1 cellular context compared by ENCODE assay signal in genomic region chr16:30997000-30997886, GRCh38.
A peak's percentile ranks its signal among the peaks of the same experiment; 100 is the strongest.
TF ChIP-seq lines count a peak whose summit lies in the region.

No MANE protein-coding gene starts in this region.

TF ChIP-seq in K562, 482 proteins besides CTCF, POLR2A, EP300 and RAD21 (continued from another document and continues in another):
- no peak for TF ChIP-seq ELK1 (CRISPR knock-in tag; IDR thresholded peaks at IDR 0.05)
- TF ChIP-seq CCNT2 (IDR thresholded peaks at IDR 0.05; ENCODE audit: borderline replicate concordance, extremely low read depth, insufficient read length, low read depth, low read length): no peak
- TF ChIP-seq SAP30 (IDR thresholded peaks at IDR 0.05; ENCODE audit: borderline replicate concordance, insufficient read depth, low read depth, low read length, poor library complexity, severe bottlenecking): no peak
- no peak for TF ChIP-seq NR2C2 (CRISPR knock-in tag; IDR thresholded peaks at IDR 0.05)
- TF ChIP-seq NR2C2 (tag; IDR thresholded peaks at IDR 0.05): no peak
- peak; percentile 67 for TF ChIP-seq KDM5B (IDR thresholded peaks at IDR 0.05; ENCODE audit: insufficient replicate concordance, low read depth, low read length)
- TF ChIP-seq CXXC5 (CRISPR knock-in tag; IDR thresholded peaks at IDR 0.05): peak; percentile 22; the same call in 1 of the 2 replicates
- TF ChIP-seq, protein P1, sequence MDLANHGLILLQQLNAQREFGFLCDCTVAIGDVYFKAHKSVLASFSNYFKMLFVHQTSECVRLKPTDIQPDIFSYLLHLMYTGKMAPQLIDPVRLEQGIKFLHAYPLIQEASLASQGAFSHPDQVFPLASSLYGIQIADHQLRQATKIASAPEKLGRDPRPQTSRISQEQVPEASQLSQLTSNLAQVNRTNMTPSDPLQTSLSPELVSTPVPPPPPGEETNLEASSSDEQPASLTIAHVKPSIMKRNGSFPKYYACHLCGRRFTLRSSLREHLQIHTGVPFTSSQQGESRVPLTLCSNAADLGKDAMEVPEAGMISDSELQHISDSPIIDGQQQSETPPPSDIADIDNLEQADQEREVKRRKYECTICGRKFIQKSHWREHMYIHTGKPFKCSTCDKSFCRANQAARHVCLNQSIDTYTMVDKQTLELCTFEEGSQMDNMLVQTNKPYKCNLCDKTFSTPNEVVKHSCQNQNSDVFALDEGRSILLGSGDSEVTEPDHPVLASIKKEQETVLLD (IDR thresholded peaks at IDR 0.05): peak; percentile 57; the same call in 1 of the 2 replicates
- TF ChIP-seq CREBBP (IDR thresholded peaks at IDR 0.05; ENCODE audit: low read depth, low read length): no peak
- TF ChIP-seq CTBP1 (IDR thresholded peaks at IDR 0.05; ENCODE audit: borderline replicate concordance): peak; percentile 18; the same call in 1 of the 2 replicates
- TF ChIP-seq EP400 (IDR thresholded peaks at IDR 0.05): peak; percentile 76
- no peak for TF ChIP-seq MCM2 (IDR thresholded peaks at IDR 0.05; ENCODE audit: low read depth)
- peak in 1 of 2 experiments; percentile 54; a peak in 2 of 4 replicates for TF ChIP-seq HDAC1 (IDR thresholded peaks at IDR 0.05)
- peak; percentile 34; the same call in 1 of the 2 replicates for TF ChIP-seq MTA1 (IDR thresholded peaks at IDR 0.05; ENCODE audit: borderline replicate concordance)
- TF ChIP-seq FIP1L1 (IDR thresholded peaks at IDR 0.05; ENCODE audit: low read depth, low read length, poor library complexity, severe bottlenecking): no peak
- TF ChIP-seq VEZF1 (CRISPR knock-in tag; IDR thresholded peaks at IDR 0.05): peak; percentile 73
- TF ChIP-seq NBN (IDR thresholded peaks at IDR 0.05; ENCODE audit: low read depth): peak; percentile 40; the same call in 1 of the 2 replicates
- TF ChIP-seq THRB (CRISPR knock-in tag; conservative IDR thresholded peaks at IDR 0.05): 0 out of 2 replicates have a peak, but pooled peaks have one; percentile 34
- peak; percentile 54; the same call in 1 of the 2 replicates for TF ChIP-seq ARID1B (IDR thresholded peaks at IDR 0.05)
- TF ChIP-seq THAP12 (CRISPR knock-in tag; IDR thresholded peaks at IDR 0.05): 0 out of 2 replicates have a peak, but pooled peaks have one; percentile 60
- TF ChIP-seq ETV1 (tag; conservative IDR thresholded peaks at IDR 0.05; ENCODE audit: low read depth): peak; percentile 77
- peak; percentile 91 for TF ChIP-seq ZNF740 (CRISPR knock-in tag; IDR thresholded peaks at IDR 0.05)
- peak in 1 of 2 experiments; percentile 70; a peak in 1 of 4 replicates for TF ChIP-seq ZNF740 (tag; IDR thresholded peaks at IDR 0.05)
- TF ChIP-seq PHF20 (IDR thresholded peaks at IDR 0.05; ENCODE audit: partially characterized antibody): peak; percentile 81
- TF ChIP-seq PRPF4 (IDR thresholded peaks at IDR 0.05; ENCODE audit: insufficient read depth, low read depth, low read length, poor library complexity, severe bottlenecking): no peak
- TF ChIP-seq LEF1 (IDR thresholded peaks at IDR 0.05): peak; percentile 22; the same call in 1 of the 2 replicates
- TF ChIP-seq SMAD1 (IDR thresholded peaks at IDR 0.05; ENCODE audit: low read depth, low read length, partially characterized antibody): peak; percentile 67
- TF ChIP-seq KDM4B (IDR thresholded peaks at IDR 0.05; ENCODE audit: borderline replicate concordance in 2 of 2, low read depth in 1 of 2): 0 out of 4 replicates have a peak, but pooled peaks of 1 of the 2 experiments have one; percentile 36
- TF ChIP-seq, protein P2, sequence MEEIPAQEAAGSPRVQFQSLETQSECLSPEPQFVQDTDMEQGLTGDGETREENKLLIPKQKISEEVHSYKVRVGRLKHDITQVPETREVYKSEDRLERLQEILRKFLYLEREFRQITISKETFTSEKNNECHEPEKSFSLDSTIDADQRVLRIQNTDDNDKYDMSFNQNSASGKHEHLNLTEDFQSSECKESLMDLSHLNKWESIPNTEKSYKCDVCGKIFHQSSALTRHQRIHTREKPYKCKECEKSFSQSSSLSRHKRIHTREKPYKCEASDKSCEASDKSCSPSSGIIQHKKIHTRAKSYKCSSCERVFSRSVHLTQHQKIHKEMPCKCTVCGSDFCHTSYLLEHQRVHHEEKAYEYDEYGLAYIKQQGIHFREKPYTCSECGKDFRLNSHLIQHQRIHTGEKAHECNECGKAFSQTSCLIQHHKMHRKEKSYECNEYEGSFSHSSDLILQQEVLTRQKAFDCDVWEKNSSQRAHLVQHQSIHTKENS (CRISPR knock-in tag; IDR thresholded peaks at IDR 0.05): no peak
- TF ChIP-seq, protein P3, sequence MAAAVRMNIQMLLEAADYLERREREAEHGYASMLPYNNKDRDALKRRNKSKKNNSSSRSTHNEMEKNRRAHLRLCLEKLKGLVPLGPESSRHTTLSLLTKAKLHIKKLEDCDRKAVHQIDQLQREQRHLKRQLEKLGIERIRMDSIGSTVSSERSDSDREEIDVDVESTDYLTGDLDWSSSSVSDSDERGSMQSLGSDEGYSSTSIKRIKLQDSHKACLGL (CRISPR knock-in tag; IDR thresholded peaks at IDR 0.05; ENCODE audit: borderline replicate concordance, poor library complexity, severe bottlenecking): no peak
- no peak for TF ChIP-seq RBM15 (IDR thresholded peaks at IDR 0.05; ENCODE audit: insufficient read depth, low read length)
- no peak for TF ChIP-seq XRCC3 (IDR thresholded peaks at IDR 0.05)
- TF ChIP-seq TEAD1 (CRISPR knock-in tag; IDR thresholded peaks at IDR 0.05): 0 out of 4 replicates have a peak, but pooled peaks of 1 of the 2 experiments have one; percentile 9
- TF ChIP-seq ZNF146 (CRISPR knock-in tag; IDR thresholded peaks at IDR 0.05; ENCODE audit: unreplicated experiment): no peak
- TF ChIP-seq, protein P4, sequence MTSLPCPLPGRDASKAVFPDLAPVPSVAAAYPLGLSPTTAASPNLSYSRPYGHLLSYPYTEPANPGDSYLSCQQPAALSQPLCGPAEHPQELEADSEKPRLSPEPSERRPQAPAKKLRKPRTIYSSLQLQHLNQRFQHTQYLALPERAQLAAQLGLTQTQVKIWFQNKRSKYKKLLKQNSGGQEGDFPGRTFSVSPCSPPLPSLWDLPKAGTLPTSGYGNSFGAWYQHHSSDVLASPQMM (CRISPR knock-in tag; IDR thresholded peaks at IDR 0.05): no peak
- no peak for TF ChIP-seq NR0B1 (IDR thresholded peaks at IDR 0.05; ENCODE audit: partially characterized antibody)
- no peak for TF ChIP-seq ARID2 (IDR thresholded peaks at IDR 0.05)
- no peak for TF ChIP-seq TFAM (CRISPR knock-in tag; conservative IDR thresholded peaks at IDR 0.05)
- 0 out of 2 replicates have a peak, but pooled peaks have one; percentile 26 for TF ChIP-seq ETV5 (CRISPR knock-in tag; IDR thresholded peaks at IDR 0.05; ENCODE audit: low read depth)
- TF ChIP-seq PRDM10 (IDR thresholded peaks at IDR 0.05; ENCODE audit: partially characterized antibody): peak; percentile 91
- TF ChIP-seq TAF7 (tag; IDR thresholded peaks at IDR 0.05): 0 out of 2 replicates have a peak, but pooled peaks have one; percentile 24
- TF ChIP-seq POLR2AphosphoS2 (IDR thresholded peaks at IDR 0.05; ENCODE audit: low read length): peak; percentile 60; the same call in 1 of the 2 replicates
- TF ChIP-seq ZBTB7A (IDR thresholded peaks at IDR 0.05; ENCODE audit: borderline replicate concordance, control insufficient read depth, low read depth, low read length): peak; percentile 63; the same call in 1 of the 2 replicates
- TF ChIP-seq ZNF780A (CRISPR knock-in tag; IDR thresholded peaks at IDR 0.05): no peak
